Comparison of ENCODE assay signal across 29 cellular contexts in genomic region chr3:153640689-153641308, GRCh38.
DNase-seq lines count a peak whose midpoint lies in the region; ATAC-seq and TF ChIP-seq lines count a peak whose summit lies in the region.
"Had no signal": no experiment of that assay in that cellular context is flagged by ENCODE, and none has a peak within 500 bp of the region (broad histone marks: within the 10 kb centered on the region; RNA-seq: fewer than 3 reads in every experiment).

No MANE protein-coding gene starts in this region.

- peaks cover 1% of the 10 kb centered on the region for H3K27me3 Mint-ChIP-seq in HFFc6 (ENCODE audit: insufficient read depth)
- H3K27me3 Mint-ChIP-seq: activated CD4-positive, alpha-beta T cell treated with anti-CD3 and anti-CD28 coated beads, Interleukin-2, amount 10 ng/mL, durations not matched to agents 24 days and 14 days; stimulated activated naive CD8-positive, alpha-beta T cell treated with anti-CD3 and anti-CD28 coated beads, Interleukin-15, Interleukin-2, amounts not matched to agents 100 ng/mL and 50 ng/mL, for 24 hours had no signal

- peak overlapping the region; percentile 79 for H2BK5ac ChIP-seq in mesendoderm (ENCODE audit: low read length)

- no peak overlapping the region for H3K27ac Mint-ChIP-seq in HFFc6
- H3K27ac Mint-ChIP-seq: mesothelial cell of epicardium; natural killer cell treated with Interleukin-12 subunit alpha and Interleukin-12 subunit beta and Interleukin-15 and Interleukin-18, amount 100 ng/mL, for 72 hours; stimulated activated naive CD8-positive, alpha-beta T cell treated with anti-CD3 and anti-CD28 coated beads, Interleukin-15, Interleukin-2, amounts not matched to agents 100 ng/mL and 50 ng/mL, for 24 hours had no signal

- no peaks in the 10 kb centered on the region for H3K27me3 ChIP-seq in mesendoderm (ENCODE audit: insufficient read depth, low read length, poor library complexity)
- H3K27me3 ChIP-seq: cardiac muscle cell, left lung, tibial artery had no signal

- H3K18ac ChIP-seq in mesendoderm (ENCODE audit: low read length) = peak overlapping the region; percentile 88

- H2BK120ac ChIP-seq in mesendoderm (ENCODE audit: low read depth, low read length) = peak overlapping the region; percentile 82

- no peaks in the 10 kb centered on the region for H3K79me2 ChIP-seq in mesendoderm (ENCODE audit: control insufficient read depth, insufficient read depth, low read length)
- H3K79me2 ChIP-seq: parathyroid adenoma had no signal

- DNase-seq in ELF-1 (ENCODE audit: low read depth, low spot score) (peak; percentile 80), NCI-H82 treated with DMSO at 0.1 percent for 48 hours (lab: John Stamatoyannopoulos, UW; ENCODE audit: unreplicated experiment) (peak; percentile 41), epithelial cell of esophagus (ENCODE audit: low read depth) (peak; percentile 33), mesendoderm (peak; percentile 83), retina (no peak), HFFc6 (no peak)
- DNase-seq: ACHN; activated CD4-positive, alpha-beta T cell treated with anti-CD3 and anti-CD28 coated beads, Interleukin-2, amount 10 ng/mL, durations not matched to agents 24 days and 14 days; activated CD8-positive, alpha-beta memory T cell treated with anti-CD3 and anti-CD28 coated beads, Interleukin-2, amount 50 U/mL, for 4 hours; activated naive CD4-positive, alpha-beta T cell treated with anti-CD3 and anti-CD28 coated beads, Interleukin-2, amount 50 U/mL, for 16 hours; anterior cingulate cortex; cortex of kidney; DND-41; glutamatergic neuron; HCEC 1CT; KG1; left lung; NCI-H2171 treated with DMSO at 0.1 percent for 48 hours; NCI-H526; right cardiac atrium; tibial artery had no signal

- no peak overlapping the region for H3K9ac ChIP-seq in mesendoderm (ENCODE audit: low read length)
- H3K9ac ChIP-seq: parathyroid adenoma had no signal

- TF ChIP-seq CTCF in epithelial cell of esophagus (IDR thresholded peaks at IDR 0.05; ENCODE audit: insufficient read depth, low read depth, low read length, missing control alignments) = no peak
- no peak for TF ChIP-seq CTCF in HFFc6 (IDR thresholded peaks at IDR 0.05)

- no peak overlapping the region for H4K8ac ChIP-seq in mesendoderm (ENCODE audit: low read depth, low read length)

- peaks cover 6% of the 10 kb centered on the region for H3K4me1 ChIP-seq in mesendoderm (ENCODE audit: control insufficient read depth, low read depth, low read length)
- H3K4me1 ChIP-seq: left lung, parathyroid adenoma, tibial artery had no signal

- peak overlapping the region; percentile 80 for H3K56ac ChIP-seq in mesendoderm (ENCODE audit: low read length)

- H3K9me3 Mint-ChIP-seq in HFFc6 = peaks cover 8% of the 10 kb centered on the region
- H3K9me3 Mint-ChIP-seq: stimulated activated naive CD8-positive, alpha-beta T cell treated with anti-CD3 and anti-CD28 coated beads, Interleukin-15, Interleukin-2, amounts not matched to agents 100 ng/mL and 50 ng/mL, for 24 hours had no signal

- ATAC-seq in GM21529 (IDR thresholded peaks at IDR 0.05; ENCODE audit: unreplicated experiment) = no peak
- no peak for ATAC-seq in GM19324 (IDR thresholded peaks at IDR 0.05; ENCODE audit: low FRiP score, unreplicated experiment)
- ATAC-seq: GM12878; left lung; natural killer cell treated with Interleukin-12 subunit alpha and Interleukin-12 subunit beta and Interleukin-15 and Interleukin-18, amount 100 ng/mL, for 72 hours; right cardiac atrium had no signal

- no peak overlapping the region for H3K4me3 ChIP-seq in epithelial cell of esophagus (ENCODE audit: low read length)
- no peak overlapping the region for H3K4me3 ChIP-seq in mesendoderm (ENCODE audit: low read length)
- H3K4me3 ChIP-seq: cardiac muscle cell, GM12878, left lung, tibial artery had no signal

- no peaks in the 10 kb centered on the region for H3K36me3 ChIP-seq in mesendoderm (ENCODE audit: control insufficient read depth, insufficient read depth, low read length)
- H3K36me3 ChIP-seq: cardiac muscle cell, left lung, tibial artery had no signal

- H3K79me1 ChIP-seq in mesendoderm (ENCODE audit: low read length) = no peaks in the 10 kb centered on the region

- H2BK15ac ChIP-seq in mesendoderm (replicated peaks; ENCODE audit: low read depth) = no peak overlapping the region

- peak overlapping the region; percentile 85 for H3K4ac ChIP-seq in mesendoderm (ENCODE audit: low read depth, low read length)

- no peak overlapping the region for H3K23ac ChIP-seq in mesendoderm (ENCODE audit: low read length)

- H3K27ac ChIP-seq in mesendoderm (ENCODE audit: low read depth, low read length) = peak overlapping the region; percentile 85
- H3K27ac ChIP-seq: cardiac muscle cell, left lung, parathyroid adenoma, tibial artery had no signal

- H3K4me1 Mint-ChIP-seq in HFFc6 (ENCODE audit: low read depth) = no peaks in the 10 kb centered on the region
- H3K4me1 Mint-ChIP-seq: mesothelial cell of epicardium had no signal

- no peak overlapping the region for H4K5ac ChIP-seq in mesendoderm (ENCODE audit: low read length)

- H3K4me2 ChIP-seq in mesendoderm (ENCODE audit: low read length) = no peak overlapping the region

- no peaks in the 10 kb centered on the region for H3K36me3 Mint-ChIP-seq in HFFc6 (ENCODE audit: low read depth)
- H3K36me3 Mint-ChIP-seq: mesothelial cell of epicardium had no signal

- H3K4me3 Mint-ChIP-seq in HFFc6 = no peak overlapping the region
- H3K4me3 Mint-ChIP-seq: mesothelial cell of epicardium; natural killer cell treated with Interleukin-12 subunit alpha and Interleukin-12 subunit beta and Interleukin-15 and Interleukin-18, amount 100 ng/mL, for 72 hours; stimulated activated naive CD8-positive, alpha-beta T cell treated with anti-CD3 and anti-CD28 coated beads, Interleukin-15, Interleukin-2, amounts not matched to agents 100 ng/mL and 50 ng/mL, for 24 hours had no signal

- WGBS in mesendoderm (ENCODE audit: extremely low coverage, insufficient coverage, low lambda C conversion rate) = no CpG with 5 or more reads among the region's 6 CpGs

- H2AK5ac ChIP-seq in mesendoderm (ENCODE audit: low read length) = no peak overlapping the region

Comparison
In these comparisons a context has a peak if more than half of its experiments do, and no peak if none do; other contexts are left out.
1. DNase-seq: peak in ELF-1 (single experiment), NCI-H82 treated with DMSO at 0.1 percent for 48 hours (single experiment), epithelial cell of esophagus (single experiment) and mesendoderm (single experiment); none in retina (single experiment) and HFFc6 (single experiment).